In the genomic region with DNA sequence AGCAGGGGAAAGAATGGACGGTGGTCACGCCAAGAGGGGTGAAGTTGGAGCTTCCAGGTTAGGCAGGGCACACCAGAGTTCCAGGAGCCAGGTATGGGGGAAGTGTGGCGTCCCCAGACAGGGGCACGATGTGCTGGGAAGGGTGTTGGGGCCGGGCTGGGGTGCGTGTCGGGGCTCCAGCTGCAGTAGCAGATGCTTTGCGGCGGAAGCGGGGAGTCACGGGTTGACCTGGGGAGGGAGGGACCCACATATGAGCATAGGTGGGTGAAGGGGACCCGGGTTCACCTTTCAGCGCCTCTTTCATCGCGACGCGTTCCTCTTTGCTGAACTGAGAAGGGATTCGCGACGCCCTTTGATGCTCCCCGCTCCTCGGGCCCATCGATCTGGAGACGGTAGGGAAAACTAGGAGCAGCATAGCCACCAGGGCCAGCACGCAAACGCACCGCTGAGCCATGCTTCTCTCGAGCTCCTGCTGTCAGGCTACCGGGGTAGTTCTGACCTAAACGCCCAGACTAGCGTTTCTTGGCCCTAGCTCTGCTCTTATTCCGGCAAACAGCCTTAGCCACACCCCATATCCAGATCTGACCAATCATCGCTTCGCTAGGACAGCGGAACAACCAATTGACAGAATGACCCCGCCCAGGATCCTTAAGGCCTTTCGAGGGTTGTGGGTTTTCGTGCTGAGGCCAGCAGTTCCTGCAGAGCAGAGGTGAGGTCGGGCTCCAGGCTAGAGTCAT, we compare ENCODE assay signal across 9 cellular contexts. TPM values are rescaled to one million over a fixed set of nuclear protein-coding genes. Genes with fewer than 3 reads are reported as not detected.
DNase-seq lines count a peak whose midpoint lies in the region; ATAC-seq and TF ChIP-seq lines count a peak whose summit lies in the region.
"Had no signal": no experiment of that assay in that cellular context is flagged by ENCODE, and none has a peak within 500 bp of the region (broad histone marks: within the 10 kb centered on the region; RNA-seq: fewer than 3 reads in every experiment).

A gene with protein sequence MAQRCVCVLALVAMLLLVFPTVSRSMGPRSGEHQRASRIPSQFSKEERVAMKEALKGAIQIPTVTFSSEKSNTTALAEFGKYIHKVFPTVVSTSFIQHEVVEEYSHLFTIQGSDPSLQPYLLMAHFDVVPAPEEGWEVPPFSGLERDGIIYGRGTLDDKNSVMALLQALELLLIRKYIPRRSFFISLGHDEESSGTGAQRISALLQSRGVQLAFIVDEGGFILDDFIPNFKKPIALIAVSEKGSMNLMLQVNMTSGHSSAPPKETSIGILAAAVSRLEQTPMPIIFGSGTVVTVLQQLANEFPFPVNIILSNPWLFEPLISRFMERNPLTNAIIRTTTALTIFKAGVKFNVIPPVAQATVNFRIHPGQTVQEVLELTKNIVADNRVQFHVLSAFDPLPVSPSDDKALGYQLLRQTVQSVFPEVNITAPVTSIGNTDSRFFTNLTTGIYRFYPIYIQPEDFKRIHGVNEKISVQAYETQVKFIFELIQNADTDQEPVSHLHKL (minus strand): TSS at position 514 of the 737 bp plus-strand sequence. CDS start 60 bp downstream, at position 454.

- no peaks in the 10 kb centered on the region for H3K9me3 Mint-ChIP-seq in natural killer cell treated with Interleukin-12 subunit alpha and Interleukin-12 subunit beta and Interleukin-15 and Interleukin-18, amount 100 ng/mL, for 72 hours
- H3K9me3 Mint-ChIP-seq: dendritic cell treated with granulocyte-macrophage colony-stimulating factor and Interleukin-4, amounts not matched to agents 40 ng/mL and 50 ng/mL, for 4 days had no signal

- no peak within 1 kb of the TSS for H3K27ac Mint-ChIP-seq in natural killer cell treated with Interleukin-12 subunit alpha and Interleukin-12 subunit beta and Interleukin-15 and Interleukin-18, amount 100 ng/mL, for 72 hours
- H3K27ac Mint-ChIP-seq: dendritic cell treated with granulocyte-macrophage colony-stimulating factor and Interleukin-4, amounts not matched to agents 40 ng/mL and 50 ng/mL, for 4 days had no signal

- peak within 1 kb of the TSS; percentile 56 for H3K4me3 ChIP-seq in epithelial cell of proximal tubule (ENCODE audit: low read depth, low read length)

- ATAC-seq in GM19397 (IDR thresholded peaks at IDR 0.05; ENCODE audit: unreplicated experiment), result peak; percentile 98
- ATAC-seq in natural killer cell treated with Interleukin-12 subunit alpha and Interleukin-12 subunit beta and Interleukin-15 and Interleukin-18, amount 100 ng/mL, for 72 hours, result peak; percentile 40 to 98

- H3K4me3 Mint-ChIP-seq in natural killer cell treated with Interleukin-12 subunit alpha and Interleukin-12 subunit beta and Interleukin-15 and Interleukin-18, amount 100 ng/mL, for 72 hours, result peak within 1 kb of the TSS; percentile 78
- H3K4me3 Mint-ChIP-seq: dendritic cell treated with granulocyte-macrophage colony-stimulating factor and Interleukin-4, amounts not matched to agents 40 ng/mL and 50 ng/mL, for 4 days had no signal

- DNase-seq in HUDEP-2 (lab: John Stamatoyannopoulos, UW; ENCODE audit: unreplicated experiment in 76 of 76), result peak in 40 of 76 experiments; percentile 1 to 67 (median 22)
- DNase-seq in activated CD8-positive, alpha-beta memory T cell treated with anti-CD3 and anti-CD28 coated beads, Interleukin-2, amount 50 U/mL, for 1 hour (ENCODE audit: extremely low read depth), result peak; percentile 79
- DNase-seq in epithelial cell of proximal tubule (ENCODE audit: low read depth), result peak; percentile 58
- no peak for DNase-seq in natural killer cell treated with Interleukin-12 subunit alpha and Interleukin-12 subunit beta and Interleukin-15 and Interleukin-18, amount 100 ng/mL, for 72 hours (ENCODE audit: low spot score)
- peak; percentile 73 for DNase-seq in stimulated activated naive CD4-positive, alpha-beta T cell treated with Interleukin-2 at 50 U/mL for 16 hours (lab: John Stamatoyannopoulos, UW)
- DNase-seq in GF-D8 (lab: John Stamatoyannopoulos, UW), result no peak
- DNase-seq in islet precursor cell, result no peak

- peaks cover 1 to 12% of the 10 kb centered on the region in 2 donors for H3K4me1 Mint-ChIP-seq in natural killer cell treated with Interleukin-12 subunit alpha and Interleukin-12 subunit beta and Interleukin-15 and Interleukin-18, amount 100 ng/mL, for 72 hours (ENCODE audit: low read depth in 2 of 2)

- H3K36me3 Mint-ChIP-seq in natural killer cell treated with Interleukin-12 subunit alpha and Interleukin-12 subunit beta and Interleukin-15 and Interleukin-18, amount 100 ng/mL, for 72 hours, result no peaks in the 10 kb centered on the region

- H3K27me3 Mint-ChIP-seq in natural killer cell treated with Interleukin-12 subunit alpha and Interleukin-12 subunit beta and Interleukin-15 and Interleukin-18, amount 100 ng/mL, for 72 hours, result no peaks in the 10 kb centered on the region

- no peak for TF ChIP-seq CTCF in epithelial cell of proximal tubule (conservative IDR thresholded peaks at IDR 0.05; ENCODE audit: low read depth, low read length)

RNA-seq across cellular contexts. Expression of the gene that starts here (rescaled TPM):
- not detected in 2 replicates for total RNA-seq in epithelial cell of proximal tubule
- under 1 TPM in 1 of 2 donors, not detected in 1; 0.75 TPM for total RNA-seq in natural killer cell treated with Interleukin-12 subunit alpha and Interleukin-12 subunit beta and Interleukin-15 and Interleukin-18, amount 100 ng/mL, for 72 hours

Comparison
In these comparisons a context has a peak if more than half of its experiments do, and no peak if none do; other contexts are left out.
1. Peak in DNase-seq and H3K4me3 ChIP-seq in epithelial cell of proximal tubule; RNA of the gene not detected or under 1 TPM.
2. Peak in ATAC-seq in natural killer cell treated with Interleukin-12 subunit alpha and Interleukin-12 subunit beta and Interleukin-15 and Interleukin-18, amount 100 ng/mL, for 72 hours; RNA of the gene not detected or under 1 TPM.
3. DNase-seq: peak in HUDEP-2 (40 of 76), activated CD8-positive, alpha-beta memory T cell treated with anti-CD3 and anti-CD28 coated beads, Interleukin-2, amount 50 U/mL, for 1 hour (single experiment) and stimulated activated naive CD4-positive, alpha-beta T cell treated with Interleukin-2 at 50 U/mL for 16 hours (single experiment); none in natural killer cell treated with Interleukin-12 subunit alpha and Interleukin-12 subunit beta and Interleukin-15 and Interleukin-18, amount 100 ng/mL, for 72 hours (single experiment), GF-D8 (single experiment) and islet precursor cell (single experiment).